ENCODE assay signal across 9 cellular contexts in the genomic region with DNA sequence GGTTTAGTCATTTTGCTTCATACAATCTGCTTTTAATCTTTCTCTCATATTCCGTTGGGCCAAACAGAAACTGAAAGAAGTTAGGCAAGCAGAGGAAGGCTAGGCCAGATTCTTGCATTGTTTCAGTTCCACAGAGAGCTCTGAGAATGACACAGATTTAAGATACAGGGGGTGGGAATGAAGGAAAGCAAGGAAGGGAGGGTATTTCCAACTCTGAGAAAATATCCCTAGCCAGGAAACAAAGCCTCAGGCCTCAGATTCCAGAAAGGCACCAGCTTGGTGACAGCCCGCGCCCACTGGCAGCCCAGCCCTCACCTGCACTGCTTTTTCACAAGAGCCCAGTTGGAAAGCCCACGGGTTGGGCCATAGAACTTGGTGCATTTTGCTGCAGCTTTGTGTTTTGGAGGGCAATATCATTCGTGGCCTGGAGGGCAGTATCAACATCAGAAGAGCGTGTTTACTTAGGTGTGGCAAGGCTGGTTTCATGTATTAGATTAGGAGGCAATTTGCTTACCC.
DNase-seq lines count a peak whose midpoint lies in the region; ATAC-seq, FAIRE-seq and TF ChIP-seq lines count a peak whose summit lies in the region.
"Had no signal": no experiment of that assay in that cellular context is flagged by ENCODE, and none has a peak within 500 bp of the region (broad histone marks: within the 10 kb centered on the region; RNA-seq: fewer than 3 reads in every experiment).

No MANE protein-coding gene starts in this region.

- intact Hi-C loops in kidney (cut with DNase I): no loop called here
- intact Hi-C loops in uterus (cut with DNase I; ENCODE audit: low total_unique reads): no loop called here

- DNase-seq in AG04449 (ENCODE audit: low read depth, low spot score): peak; percentile 19
- peak; percentile 30 for DNase-seq in activated CD8-positive, alpha-beta T cell treated with anti-CD3 and anti-CD28 coated beads, Interleukin-2, amount 10 ng/mL, durations not matched to agents 7 days and 5 days
- no peak for DNase-seq in kidney
- no peak for DNase-seq in uterus
- no peak for DNase-seq in Karpas-422
- no peak for DNase-seq in stimulated activated CD4-positive, alpha-beta T cell treated with anti-CD3 and anti-CD28 coated beads, Interleukin-12 subunit alpha, Interleukin-12 subunit beta, amount 100 ng/mL, for 4 hours

- no peak overlapping the region for H2AFZ ChIP-seq in Karpas-422 (ENCODE audit: low read length)

- no peaks in the 10 kb centered on the region for H3K79me2 ChIP-seq in Karpas-422 (ENCODE audit: low read length)

- no peaks in the 10 kb centered on the region for H3K9me3 ChIP-seq in kidney (ENCODE audit: control insufficient read depth in 1 of 2, low read length in 2 of 2)
- no peaks in the 10 kb centered on the region for H3K9me3 ChIP-seq in uterus
- H3K9me3 ChIP-seq in Karpas-422 (ENCODE audit: low read length): no peaks in the 10 kb centered on the region

- H3K27ac ChIP-seq in kidney (ENCODE audit: low read depth in 2 of 2, low read length in 2 of 2) (peak overlapping the region in 1 of 2 donors; percentile 21), uterus (peak overlapping the region; percentile 28 to 29), Karpas-422 (ENCODE audit: low read length) (no peak overlapping the region)
- H3K27ac ChIP-seq: cardiac muscle cell had no signal

- H3K27me3 ChIP-seq in uterus (no peaks in the 10 kb centered on the region), Karpas-422 (ENCODE audit: low read length) (no peaks in the 10 kb centered on the region)
- H3K27me3 ChIP-seq: cardiac muscle cell had no signal

- no peak for TF ChIP-seq CTCF in AG04449 (IDR thresholded peaks at IDR 0.05; ENCODE audit: insufficient read depth, low read length, missing control alignments)
- TF ChIP-seq CTCF in kidney (IDR thresholded peaks at IDR 0.05; ENCODE audit: borderline replicate concordance, extremely low read depth, insufficient read depth): no peak
- no peak for TF ChIP-seq CTCF in uterus (IDR thresholded peaks at IDR 0.05)

- H3K9me3 Mint-ChIP-seq in activated CD8-positive, alpha-beta T cell treated with anti-CD3 and anti-CD28 coated beads, Interleukin-2, amount 10 ng/mL, durations not matched to agents 7 days and 5 days (ENCODE audit: insufficient read depth): no peaks in the 10 kb centered on the region

- FAIRE-seq in kidney (lab: Jason Lieb, UNC): no peak

- H3K9me2 ChIP-seq in Karpas-422 (replicated peaks; ENCODE audit: insufficient read depth, low read length): no peaks in the 10 kb centered on the region

- peak overlapping the region; percentile 39 for H3K4me3 Mint-ChIP-seq in activated CD8-positive, alpha-beta T cell treated with anti-CD3 and anti-CD28 coated beads, Interleukin-2, amount 10 ng/mL, durations not matched to agents 7 days and 5 days

- H4K20me1 ChIP-seq in Karpas-422 (ENCODE audit: insufficient read depth, low read depth, low read length): no peaks in the 10 kb centered on the region

- TF ChIP-seq POLR2A in uterus (IDR thresholded peaks at IDR 0.05): no peak

- ATAC-seq in GM18861 (IDR thresholded peaks at IDR 0.05; ENCODE audit: unreplicated experiment) (peak; percentile 69), HG03064 (IDR thresholded peaks at IDR 0.05; ENCODE audit: low read depth, unreplicated experiment) (peak; percentile 73)
- peak; percentile 59 for ATAC-seq in activated CD8-positive, alpha-beta T cell treated with anti-CD3 and anti-CD28 coated beads, Interleukin-2, amount 10 ng/mL, durations not matched to agents 7 days and 5 days

- H3K9ac ChIP-seq in kidney (ENCODE audit: low read length in 2 of 2) (no peak overlapping the region), Karpas-422 (ENCODE audit: low read length) (no peak overlapping the region)

- H3K27me3 Mint-ChIP-seq in activated CD8-positive, alpha-beta T cell treated with anti-CD3 and anti-CD28 coated beads, Interleukin-2, amount 10 ng/mL, durations not matched to agents 7 days and 5 days (ENCODE audit: low read depth): peaks cover 2% of the 10 kb centered on the region

- H3K4me1 Mint-ChIP-seq in activated CD8-positive, alpha-beta T cell treated with anti-CD3 and anti-CD28 coated beads, Interleukin-2, amount 10 ng/mL, durations not matched to agents 7 days and 5 days (ENCODE audit: low read depth): peaks cover 33% of the 10 kb centered on the region

- H3K36me3 Mint-ChIP-seq in activated CD8-positive, alpha-beta T cell treated with anti-CD3 and anti-CD28 coated beads, Interleukin-2, amount 10 ng/mL, durations not matched to agents 7 days and 5 days (ENCODE audit: low read depth): peaks cover 1% of the 10 kb centered on the region

- H3K4me2 ChIP-seq in Karpas-422 (ENCODE audit: low read depth, low read length, poor library complexity, severe bottlenecking): no peak overlapping the region

- H3K36me3 ChIP-seq in kidney (ENCODE audit: control insufficient read depth in 1 of 2, insufficient read depth in 2 of 2, low read length in 2 of 2): no peaks in the 10 kb centered on the region
- no peaks in the 10 kb centered on the region for H3K36me3 ChIP-seq in uterus
- H3K36me3 ChIP-seq in Karpas-422 (ENCODE audit: insufficient read depth, low read length): no peaks in the 10 kb centered on the region
- H3K36me3 ChIP-seq: cardiac muscle cell had no signal

- CTCF ChIA-PET in AG04449 (lab: Yijun Ruan, JAX): no interaction called here
- CTCF ChIA-PET in activated CD8-positive, alpha-beta T cell treated with anti-CD3 and anti-CD28 coated beads, Interleukin-2, amount 10 ng/mL, durations not matched to agents 7 days and 5 days (lab: Charles Lee): interaction anchor here (1.8 kb wide), 1 partner anchor 62 kb away, joined by 4 read pairs; no protein-coding TSS in a partner anchor

- H3K4me1 ChIP-seq in kidney (ENCODE audit: control insufficient read depth in 1 of 2, insufficient read depth in 1 of 2, low read depth in 1 of 2, low read length in 2 of 2) (peaks cover 4 to 10% of the 10 kb centered on the region in 2 donors), uterus (no peaks in the 10 kb centered on the region), Karpas-422 (ENCODE audit: low read length) (no peaks in the 10 kb centered on the region)

- H3K27ac Mint-ChIP-seq in activated CD8-positive, alpha-beta T cell treated with anti-CD3 and anti-CD28 coated beads, Interleukin-2, amount 10 ng/mL, durations not matched to agents 7 days and 5 days: peak overlapping the region; percentile 83

- no peak overlapping the region for H3K4me3 ChIP-seq in AG04449 (ENCODE audit: low read depth, low read length)
- peak overlapping the region; percentile 7 to 11 for H3K4me3 ChIP-seq in kidney (ENCODE audit: low read length in 2 of 2)
- H3K4me3 ChIP-seq in uterus: no peak overlapping the region
- H3K4me3 ChIP-seq in Karpas-422 (ENCODE audit: low read length): no peak overlapping the region
- H3K4me3 ChIP-seq: cardiac muscle cell had no signal

- POLR2A ChIA-PET in AG04449 (lab: Yijun Ruan, JAX): no interaction called here
- POLR2A ChIA-PET in activated CD8-positive, alpha-beta T cell treated with anti-CD3 and anti-CD28 coated beads, Interleukin-2, amount 10 ng/mL, durations not matched to agents 7 days and 5 days (lab: Charles Lee): no interaction called here

Comparison
In these comparisons a context has a peak if more than half of its experiments do, and no peak if none do; other contexts are left out.
1. DNase-seq: peak in AG04449 (single experiment) and activated CD8-positive, alpha-beta T cell treated with anti-CD3 and anti-CD28 coated beads, Interleukin-2, amount 10 ng/mL, durations not matched to agents 7 days and 5 days (single experiment); none in kidney (single experiment), uterus (0 of 2), Karpas-422 (single experiment) and stimulated activated CD4-positive, alpha-beta T cell treated with anti-CD3 and anti-CD28 coated beads, Interleukin-12 subunit alpha, Interleukin-12 subunit beta, amount 100 ng/mL, for 4 hours (single experiment).
2. H3K4me3 ChIP-seq: peak in kidney (2 of 2); none in AG04449 (single experiment), uterus (0 of 2) and Karpas-422 (single experiment).
3. Peak in every context shown above with its lines, with median percentiles within 50 percentile points of each other: ATAC-seq.